In genomic region chr14:69483765-69484443, GRCh38 we compare ENCODE assay signal across 8 cellular contexts. TPM values are rescaled to one million over a fixed set of nuclear protein-coding genes. Genes with fewer than 3 reads are reported as not detected.
DNase-seq lines count a peak whose midpoint lies in the region; ATAC-seq and TF ChIP-seq lines count a peak whose summit lies in the region.

No MANE protein-coding gene starts in this region.

- H3K27ac ChIP-seq in A673 (ENCODE audit: low read depth, low read length, poor library complexity, severe bottlenecking) (no peak overlapping the region), duodenal mucosa (ENCODE audit: low read depth, low read length) (no peak overlapping the region)

- no peak overlapping the region for H3K27ac Mint-ChIP-seq in T-helper 17 cell

- no TSS peak for BruUV-seq in A673 (replicated peaks; lab: Mats Ljungman, UMichigan)

- DNase-seq in A673 (ENCODE audit: low spot score) (no peak), NCI-H146 treated with DMSO at 0.1 percent for 48 hours (lab: John Stamatoyannopoulos, UW; ENCODE audit: unreplicated experiment) (peak; percentile 5), mucosa of descending colon (peak in 1 of 3 donors; percentile 7), globus pallidus (ENCODE audit: low spot score) (no peak), T-helper 17 cell (no peak)

- POLR2A ChIA-PET in A673 (lab: Charles Lee; ENCODE audit: low non-redundant PET): no interaction called here

- no peak overlapping the region for H3K4me3 Mint-ChIP-seq in T-helper 17 cell

- intact Hi-C loops in A673 (cut with micrococcal nuclease; ENCODE audit: unreplicated experiment) (no loop called here), mucosa of descending colon (cut with DNase I, micrococcal nuclease) (no loop called here)

- no peak overlapping the region for H3K9ac ChIP-seq in duodenal mucosa (ENCODE audit: low read depth in 1 of 2, low read length in 2 of 2)

- TF ChIP-seq CTCF in A673 (conservative IDR thresholded peaks at IDR 0.05; ENCODE audit: low read depth, low read length) (no peak), mucosa of descending colon (IDR thresholded peaks at IDR 0.05) (no peak)

- H3K36me3 ChIP-seq in A673 (ENCODE audit: insufficient read depth, low read length, poor library complexity, severe bottlenecking) (no peaks in the 10 kb centered on the region), duodenal mucosa (ENCODE audit: control insufficient read depth in 1 of 2, insufficient read depth in 2 of 2, low read length in 2 of 2) (no peaks in the 10 kb centered on the region), mucosa of descending colon (ENCODE audit: low read depth) (no peaks in the 10 kb centered on the region)

- CTCF ChIA-PET in A673 (lab: Charles Lee): no interaction called here

- no peaks in the 10 kb centered on the region for H3K9me3 ChIP-seq in A673 (ENCODE audit: low read depth, low read length, poor library complexity, severe bottlenecking)
- H3K9me3 ChIP-seq in duodenal mucosa (ENCODE audit: control insufficient read depth in 1 of 2, low read length in 2 of 2): no peaks in the 10 kb centered on the region
- H3K9me3 ChIP-seq in mucosa of descending colon: no peaks in the 10 kb centered on the region
- no peaks in the 10 kb centered on the region for H3K9me3 ChIP-seq in T-helper 17 cell (ENCODE audit: control insufficient read depth, low read length, poor library complexity, severe bottlenecking)

- H3K4me1 ChIP-seq in A673 (ENCODE audit: insufficient read depth, low read length, poor library complexity, severe bottlenecking) (peaks cover 16% of the 10 kb centered on the region), duodenal mucosa (ENCODE audit: control insufficient read depth in 1 of 2, insufficient read depth in 2 of 2, low read length in 2 of 2) (peaks cover 0 to 16% of the 10 kb centered on the region in 2 donors), mucosa of descending colon (ENCODE audit: low read depth) (peaks cover 12% of the 10 kb centered on the region)

- H3K27me3 ChIP-seq in A673 (replicated peaks; ENCODE audit: insufficient read depth, low read depth, low read length, poor library complexity) (peaks cover 18% of the 10 kb centered on the region), duodenal mucosa (ENCODE audit: control insufficient read depth in 1 of 2, insufficient read depth in 2 of 2, low read length in 2 of 2) (peaks cover 37 to 42% of the 10 kb centered on the region in 2 donors)

- H3K4me3 ChIP-seq in A673 (ENCODE audit: low read depth, low read length, poor library complexity, severe bottlenecking) (peak overlapping the region; percentile 45), duodenal mucosa (ENCODE audit: low read depth in 1 of 2, low read length in 2 of 2) (peak overlapping the region; percentile 56 to 57), mucosa of descending colon (no peak overlapping the region)

- peaks cover 4% of the 10 kb centered on the region for H3K36me3 Mint-ChIP-seq in T-helper 17 cell (ENCODE audit: low read depth)

- peak; percentile 42 for ATAC-seq in mucosa of descending colon
- no peak for ATAC-seq in HG03457 (IDR thresholded peaks at IDR 0.05; ENCODE audit: unreplicated experiment)
- ATAC-seq in T-helper 17 cell: no peak
- no peak for ATAC-seq in HG02870 (IDR thresholded peaks at IDR 0.05; ENCODE audit: unreplicated experiment)

- H3K4me1 Mint-ChIP-seq in T-helper 17 cell: peaks cover 2% of the 10 kb centered on the region

- H3K27me3 Mint-ChIP-seq in T-helper 17 cell: peaks cover 66% of the 10 kb centered on the region

RNA-seq across cellular contexts. Expression of gene PLEKHD1, which starts 0.6 kb away (rescaled TPM):
- 0.37 and 0.87 TPM in 2 replicates for total RNA-seq in A673 (2021)
- under 1 TPM in 2 of 3 donors, not detected in 1; 0.06 to 0.14 TPM for total RNA-seq in mucosa of descending colon
- under 1 TPM; 0.70 to 0.99 TPM for total RNA-seq in T-helper 17 cell
